Comparison of ENCODE assay signal across 34 cellular contexts in genomic region chr3:20729185-20729584, GRCh38.
"Had no signal": no experiment of that assay in that cellular context is flagged by ENCODE, and none has a peak within 500 bp of the region (broad histone marks: within the 10 kb centered on the region; RNA-seq: fewer than 3 reads in every experiment).

No MANE protein-coding gene starts in this region.

- H3K4me3 ChIP-seq: Peyer's patch, SJCRH30, SK-N-MC had no signal

- H3K9me3 ChIP-seq: Peyer's patch, SJCRH30 had no signal

- H3K27ac ChIP-seq: Peyer's patch, RWPE1, SJCRH30, SK-N-MC had no signal

- ATAC-seq: PC-3, Right ventricle myocardium inferior, SK-N-SH treated with all-trans-retinoic acid at 6 μM for 48 hours, T-cell had no signal

- DNase-seq: Karpas-422, KG1, NCI-H1048, NCI-H1092 treated with DMSO at 0.1 percent for 48 hours, NCI-H1105 treated with DMSO at 0.1 percent for 48 hours, NCI-H1417, NCI-H1436, NCI-H146, NCI-H1694, NCI-H187, NCI-H1930, NCI-H2029 treated with DMSO at 0.1 percent for 48 hours, NCI-H2081 treated with DMSO at 0.1 percent for 48 hours, NCI-H2107, NCI-H2171, NCI-H226, NCI-H446 treated with DMSO at 0.1 percent for 48 hours, NCI-H510A, NCI-H524, NCI-H526, NCI-H69, NCI-H748 treated with DMSO at 0.1 percent for 48 hours, NCI-H82, OCI-M1, PC-3, Peyer's patch, SHP77, SIG-M5, SJCRH30, T-cell had no signal

- H3K36me3 ChIP-seq: Peyer's patch, SJCRH30 had no signal

- H3K27me3 ChIP-seq: Peyer's patch, SJCRH30 had no signal

- H3K4me1 ChIP-seq: Peyer's patch, SJCRH30 had no signal
